ENCODE assay signal across 22 cellular contexts in the genomic region with DNA sequence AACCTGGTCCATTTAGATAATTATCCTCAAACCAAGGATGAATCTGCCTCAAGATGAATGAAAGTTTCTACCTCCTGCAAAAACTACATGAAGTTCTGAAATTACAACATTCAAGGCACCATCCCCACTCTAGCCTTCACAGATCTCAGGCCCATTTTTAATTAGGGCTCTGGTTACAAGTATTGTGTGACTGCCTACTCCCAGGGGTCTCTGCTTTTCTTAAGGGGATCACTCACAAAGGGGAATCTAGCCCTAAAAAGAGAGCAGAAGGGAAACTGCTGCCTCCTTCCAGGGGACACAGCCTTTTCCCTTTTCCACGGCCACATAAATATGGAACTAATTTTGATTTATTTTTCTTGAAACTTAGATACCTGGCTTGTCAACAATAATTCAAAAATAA. TPM values are rescaled to one million over a fixed set of nuclear protein-coding genes. Genes with fewer than 3 reads are reported as not detected.
DNase-seq lines count a peak whose midpoint lies in the region; ATAC-seq, FAIRE-seq and TF ChIP-seq lines count a peak whose summit lies in the region.
"Had no signal": no experiment of that assay in that cellular context is flagged by ENCODE, and none has a peak within 500 bp of the region (broad histone marks: within the 10 kb centered on the region; RNA-seq: fewer than 3 reads in every experiment).

No MANE protein-coding gene starts in this region.

- no peak overlapping the region for H4K5ac ChIP-seq in mesendoderm (ENCODE audit: low read length)

- POLR2A ChIA-PET in K562 (lab: Yijun Ruan, JAX), result no interaction called here

- H3K4me3 ChIP-seq in left ventricle myocardium inferior, result no peak overlapping the region
- no peak overlapping the region for H3K4me3 ChIP-seq in K562
- no peak overlapping the region for H3K4me3 ChIP-seq in mesendoderm (ENCODE audit: low read length)
- H3K4me3 ChIP-seq: Peyer's patch had no signal

- TF ChIP-seq RAD21 in K562 (CRISPR knock-in tag; conservative IDR thresholded peaks at IDR 0.05 in 1 of 2, IDR thresholded peaks at IDR 0.05 in 1 of 2), result no peak

- no peaks in the 10 kb centered on the region for H3K27me3 ChIP-seq in left ventricle myocardium inferior (ENCODE audit: low read depth)
- H3K27me3 ChIP-seq in K562 (ENCODE audit: control insufficient read depth in 2 of 2, insufficient read depth in 2 of 2, low read length in 2 of 2), result no peaks in the 10 kb centered on the region
- H3K27me3 ChIP-seq in mesendoderm (ENCODE audit: insufficient read depth, low read length, poor library complexity), result no peaks in the 10 kb centered on the region
- H3K27me3 ChIP-seq: Peyer's patch had no signal

- in situ Hi-C loops in K562 (cut with MboI), result no loop called here

- intact Hi-C loops in left ventricle myocardium inferior (cut with micrococcal nuclease) (no loop called here), left cardiac atrium (cut with DNase I) (no loop called here), K562 (cut with micrococcal nuclease) (no loop called here)

- CTCF ChIA-PET in K562 (lab: Yijun Ruan, JAX; ENCODE audit: low intra/inter-chr PET ratio), result no interaction called here

- peaks cover 17% of the 10 kb centered on the region for H3K4me1 ChIP-seq in left ventricle myocardium inferior
- H3K4me1 ChIP-seq in K562 (replicated peaks in 1 of 2; ENCODE audit: control insufficient read depth in 2 of 2, insufficient read depth in 2 of 2, low read length in 2 of 2), result peaks cover 0 to 8% of the 10 kb centered on the region in 2 experiments; a peak in 4 of 5 replicates
- peaks cover 7% of the 10 kb centered on the region for H3K4me1 ChIP-seq in mesendoderm (ENCODE audit: control insufficient read depth, low read depth, low read length)
- H3K4me1 ChIP-seq: Peyer's patch had no signal

- H3K27ac ChIP-seq in left ventricle myocardium inferior (replicated peaks) (peak overlapping the region; percentile 61), K562 (ENCODE audit: extremely low read depth, low read depth, low read length) (no peak overlapping the region), mesendoderm (ENCODE audit: low read depth, low read length) (no peak overlapping the region)
- H3K27ac ChIP-seq: C4-2B, Peyer's patch had no signal

- H3K9me3 ChIP-seq in left ventricle myocardium inferior (replicated peaks), result no peaks in the 10 kb centered on the region
- no peaks in the 10 kb centered on the region for H3K9me3 ChIP-seq in K562 (replicated peaks; ENCODE audit: control insufficient read depth, insufficient read depth, low read depth, low read length)
- H3K9me3 ChIP-seq: Peyer's patch had no signal

- H3K79me1 ChIP-seq in mesendoderm (ENCODE audit: low read length), result no peaks in the 10 kb centered on the region

- H3K36me3 ChIP-seq in left ventricle myocardium inferior (no peaks in the 10 kb centered on the region), K562 (ENCODE audit: control insufficient read depth, insufficient read depth, low read length) (no peaks in the 10 kb centered on the region), mesendoderm (ENCODE audit: control insufficient read depth, insufficient read depth, low read length) (no peaks in the 10 kb centered on the region)
- H3K36me3 ChIP-seq: Peyer's patch had no signal

- peak overlapping the region; percentile 63 for H2AFZ ChIP-seq in K562 (ENCODE audit: low read depth, low read length)

- no peak overlapping the region for H3K18ac ChIP-seq in mesendoderm (ENCODE audit: low read length)

- H3K9me1 ChIP-seq in K562 (ENCODE audit: control insufficient read depth, insufficient read depth, low read length), result no peaks in the 10 kb centered on the region

- 57% methylated on average over 1 of the region's 1 CpG for WGBS in K562 (ENCODE audit: insufficient coverage, low coverage, missing lambda C conversion rate)
- WGBS in mesendoderm (ENCODE audit: extremely low coverage, insufficient coverage, low lambda C conversion rate), result no CpG with 5 or more reads among the region's 1 CpG

- ATAC-seq in left cardiac atrium (no peak), K562 (no peak)

- H3K4me2 ChIP-seq in K562 (ENCODE audit: insufficient read depth, low read length) (no peak overlapping the region), mesendoderm (ENCODE audit: low read length) (no peak overlapping the region)

- TF ChIP-seq POLR2A in K562 (conservative IDR thresholded peaks at IDR 0.05), result no peak

- H3K9ac ChIP-seq in K562 (ENCODE audit: insufficient read depth in 1 of 2, low read depth in 2 of 2, low read length in 2 of 2) (no peak overlapping the region), mesendoderm (ENCODE audit: low read length) (no peak overlapping the region)

- H3K79me2 ChIP-seq in K562 (ENCODE audit: control insufficient read depth, insufficient read depth, low read length), result no peaks in the 10 kb centered on the region
- no peaks in the 10 kb centered on the region for H3K79me2 ChIP-seq in mesendoderm (ENCODE audit: control insufficient read depth, insufficient read depth, low read length)

- H4K8ac ChIP-seq in mesendoderm (ENCODE audit: low read depth, low read length), result no peak overlapping the region

- TF ChIP-seq CTCF in left ventricle myocardium inferior (IDR thresholded peaks at IDR 0.05; ENCODE audit: borderline replicate concordance), result no peak
- no peak for TF ChIP-seq CTCF in K562 (IDR thresholded peaks at IDR 0.05 in 2 of 3, conservative IDR thresholded peaks at IDR 0.05 in 1 of 3; ENCODE audit: insufficient read depth in 2 of 3, low read depth in 1 of 3, low read length in 3 of 3)

- H4K20me1 ChIP-seq in K562 (replicated peaks; ENCODE audit: control insufficient read depth, insufficient read depth, low read length), result no peaks in the 10 kb centered on the region

- DNase-seq in left ventricle myocardium inferior, result no peak
- DNase-seq in left cardiac atrium, result no peak
- no peak for DNase-seq in K562 (ENCODE audit: extremely low read depth in 1 of 4, low spot score in 3 of 4)
- no peak for DNase-seq in mesendoderm
- no peak for DNase-seq in NCI-H446 (lab: John Stamatoyannopoulos, UW)
- DNase-seq in ecto neural progenitor cell (ENCODE audit: low spot score), result no peak
- DNase-seq in activated naive CD4-positive, alpha-beta T cell (lab: John Stamatoyannopoulos, UW), result no peak
- DNase-seq: Calu3; CD8-positive, alpha-beta memory T cell; DMS153; Kasumi-1; NCI-H1092; NCI-H1436; NCI-H187 treated with DMSO at 0.1 percent for 48 hours; NCI-H2107; NCI-H345; NCI-H524 treated with DMSO at 0.1 percent for 48 hours; Peyer's patch had no signal

- H2BK5ac ChIP-seq in mesendoderm (ENCODE audit: low read length), result no peak overlapping the region

- no peak for TF ChIP-seq EP300 in K562 (IDR thresholded peaks at IDR 0.05; ENCODE audit: low read length)

- H2BK120ac ChIP-seq in mesendoderm (ENCODE audit: low read depth, low read length), result peak overlapping the region; percentile 75

- H2AK5ac ChIP-seq in mesendoderm (ENCODE audit: low read length), result no peak overlapping the region

- no TSS peak for BruUV-seq in K562 (replicated peaks; lab: Mats Ljungman, UMichigan)

- H2BK15ac ChIP-seq in mesendoderm (replicated peaks; ENCODE audit: low read depth), result no peak overlapping the region

- no peak for FAIRE-seq in K562 (lab: Jason Lieb, UNC)
- FAIRE-seq: A204.1, GM12892, H1 had no signal

- no peak overlapping the region for H3K23ac ChIP-seq in mesendoderm (ENCODE audit: low read length)

- no peak overlapping the region for H3K4ac ChIP-seq in mesendoderm (ENCODE audit: low read depth, low read length)

- H3K56ac ChIP-seq in mesendoderm (ENCODE audit: low read length), result no peak overlapping the region

TF ChIP-seq in K562, 482 proteins besides CTCF, POLR2A, EP300 and RAD21:
- TF ChIP-seq, protein P1, sequence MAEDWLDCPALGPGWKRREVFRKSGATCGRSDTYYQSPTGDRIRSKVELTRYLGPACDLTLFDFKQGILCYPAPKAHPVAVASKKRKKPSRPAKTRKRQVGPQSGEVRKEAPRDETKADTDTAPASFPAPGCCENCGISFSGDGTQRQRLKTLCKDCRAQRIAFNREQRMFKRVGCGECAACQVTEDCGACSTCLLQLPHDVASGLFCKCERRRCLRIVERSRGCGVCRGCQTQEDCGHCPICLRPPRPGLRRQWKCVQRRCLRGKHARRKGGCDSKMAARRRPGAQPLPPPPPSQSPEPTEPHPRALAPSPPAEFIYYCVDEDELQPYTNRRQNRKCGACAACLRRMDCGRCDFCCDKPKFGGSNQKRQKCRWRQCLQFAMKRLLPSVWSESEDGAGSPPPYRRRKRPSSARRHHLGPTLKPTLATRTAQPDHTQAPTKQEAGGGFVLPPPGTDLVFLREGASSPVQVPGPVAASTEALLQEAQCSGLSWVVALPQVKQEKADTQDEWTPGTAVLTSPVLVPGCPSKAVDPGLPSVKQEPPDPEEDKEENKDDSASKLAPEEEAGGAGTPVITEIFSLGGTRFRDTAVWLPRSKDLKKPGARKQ (CRISPR knock-in tag; IDR thresholded peaks at IDR 0.05), result no peak

RNA-seq across cellular contexts. Expression of a gene that starts 17.4 kb away (rescaled TPM):
- total RNA-seq in left ventricle myocardium inferior, result 16.4 TPM
- 10 to 100 TPM; 23.1 to 30.8 TPM for total RNA-seq in left cardiac atrium
- total RNA-seq in K562 (2011; cell fraction: chromatin; rRNA removed; ENCODE audit: low replicate concordance), result 53.5 and 67.7 TPM in 2 replicates
- 29.0 and 34.1 TPM in 2 replicates for total RNA-seq in K562 (2011; cell fraction: nucleolus; rRNA removed)
- total RNA-seq in K562 (2011; cell fraction: nucleoplasm; rRNA removed), result 47.7 and 69.0 TPM in 2 replicates
- total RNA-seq in K562 (2014; rRNA removed), result 17.3 and 18.1 TPM in 2 replicates
- 50.4 and 76.4 TPM in 2 replicates for total RNA-seq in K562 (2014; rRNA removed; fragmentation: Illumina TruSeq; extraction: Trizol)
- 39.5 and 53.6 TPM in 2 replicates for total RNA-seq in K562 (2015; rRNA removed; fragmentation: Illumina TruSeq; extraction: Trizol)
- 41.4 and 49.4 TPM in 2 replicates for total RNA-seq in K562 (2021)
- polyA plus RNA-seq in K562 (2011; rRNA removed), result 36.4 and 45.1 TPM in 2 replicates
- 25.2 and 57.5 TPM in 2 replicates for polyA plus RNA-seq in K562 (2011; cell fraction: cytosol; rRNA removed)
- polyA plus RNA-seq in K562 (2011; cell fraction: nucleus; rRNA removed), result 42.6 and 53.1 TPM in 2 replicates
- 22.6 and 38.2 TPM in 2 replicates for polyA plus RNA-seq in K562 (2012)
- polyA plus RNA-seq in K562 (2014; fragmentation: Illumina TruSeq; extraction: Trizol), result 23.1 and 23.2 TPM in 2 replicates
- polyA plus RNA-seq in K562 (2014; fragmentation: Nextera tagmentation; extraction: Ambion mirVana), result 10 to 100 TPM; 24.0 to 24.9 TPM
- polyA plus RNA-seq in K562 (2014; rRNA removed), result 17.7 and 19.6 TPM in 2 replicates
- 59.9 and 79.4 TPM in 2 replicates for polyA minus RNA-seq in K562 (2011; rRNA and poly(A)+ RNA removed)
- polyA minus RNA-seq in K562 (2011; cell fraction: cytosol; rRNA and poly(A)+ RNA removed), result 22.8 and 25.4 TPM in 2 replicates
- polyA minus RNA-seq in K562 (2011; cell fraction: nucleus; rRNA and poly(A)+ RNA removed), result 69.3 and 81.3 TPM in 2 replicates
- polyA plus RNA-seq in mesendoderm (2013, experiment 1 of 2), result 24.1 TPM
- polyA plus RNA-seq in mesendoderm (2013, experiment 2 of 2), result 24.8 TPM
